Comparison of ENCODE assay signal across 1 cellular context in genomic region chr11:105244157-105244820, GRCh38.
TF ChIP-seq lines count a peak whose summit lies in the region.

No MANE protein-coding gene starts in this region.

TF ChIP-seq in HCT116, 20 proteins besides CTCF, POLR2A, EP300 and RAD21 (continued from another document):
- TF ChIP-seq EZH2 (IDR thresholded peaks at IDR 0.05) (no peak), SRF (IDR thresholded peaks at IDR 0.05; ENCODE audit: low read depth) (no peak)
